Comparison of ENCODE assay signal across 14 cellular contexts in genomic region chr2:241801611-241802420, GRCh38. TPM values are rescaled to one million over a fixed set of nuclear protein-coding genes. Genes with fewer than 3 reads are reported as not detected.
DNase-seq lines count a peak whose midpoint lies in the region; ATAC-seq, FAIRE-seq and TF ChIP-seq lines count a peak whose summit lies in the region.
"Had no signal": no experiment of that assay in that cellular context is flagged by ENCODE, and none has a peak within 500 bp of the region (broad histone marks: within the 10 kb centered on the region; RNA-seq: fewer than 3 reads in every experiment).

No MANE protein-coding gene starts in this region.

- no peaks in the 10 kb centered on the region for H3K36me3 ChIP-seq in K562 (ENCODE audit: control insufficient read depth, insufficient read depth, low read length)
- no peaks in the 10 kb centered on the region for H3K36me3 ChIP-seq in lower lobe of right lung
- H3K36me3 ChIP-seq: tibial nerve had no signal

- H3K4me2 ChIP-seq in K562 (ENCODE audit: insufficient read depth, low read length): peak overlapping the region; percentile 34; the same call in 1 of the 2 replicates

- H3K4me3 Mint-ChIP-seq in osteocyte (ENCODE audit: unreplicated experiment): no peak overlapping the region

- H4K20me1 ChIP-seq in K562 (replicated peaks; ENCODE audit: control insufficient read depth, insufficient read depth, low read length): no peaks in the 10 kb centered on the region

- H3K4me1 Mint-ChIP-seq in osteocyte (ENCODE audit: unreplicated experiment): no peaks in the 10 kb centered on the region
- H3K4me1 Mint-ChIP-seq: activated T-helper 17 cell treated with anti-CD3 and anti-CD28 coated beads, Interleukin-2, amount 50 U/mL, for 72 hours had no signal

- CTCF ChIA-PET in K562 (lab: Yijun Ruan, JAX; ENCODE audit: low intra/inter-chr PET ratio): no interaction called here

- no peak for TF ChIP-seq EP300 in K562 (IDR thresholded peaks at IDR 0.05; ENCODE audit: low read length)

- POLR2A ChIA-PET in K562 (lab: Yijun Ruan, JAX): no interaction called here

- H3K36me3 Mint-ChIP-seq in osteocyte (ENCODE audit: unreplicated experiment): no peaks in the 10 kb centered on the region

- no peak for TF ChIP-seq RAD21 in K562 (CRISPR knock-in tag; conservative IDR thresholded peaks at IDR 0.05 in 1 of 2, IDR thresholded peaks at IDR 0.05 in 1 of 2)

- H3K9me3 Mint-ChIP-seq in osteocyte (ENCODE audit: unreplicated experiment): no peaks in the 10 kb centered on the region
- H3K9me3 Mint-ChIP-seq: activated T-helper 17 cell treated with anti-CD3 and anti-CD28 coated beads, Interleukin-2, amount 50 U/mL, for 72 hours had no signal

- H3K27me3 ChIP-seq in K562 (ENCODE audit: control insufficient read depth in 2 of 2, insufficient read depth in 2 of 2, low read length in 2 of 2) (no peaks in the 10 kb centered on the region), lower lobe of right lung (ENCODE audit: low read depth) (peaks cover 29% of the 10 kb centered on the region)

- no peaks in the 10 kb centered on the region for H3K27me3 Mint-ChIP-seq in osteocyte (ENCODE audit: unreplicated experiment)
- H3K27me3 Mint-ChIP-seq: activated T-helper 17 cell treated with anti-CD3 and anti-CD28 coated beads, Interleukin-2, amount 50 U/mL, for 72 hours had no signal

- H3K9me3 ChIP-seq in K562 (replicated peaks; ENCODE audit: control insufficient read depth, insufficient read depth, low read depth, low read length) (no peaks in the 10 kb centered on the region; the same call in 1 of the 2 replicates), lower lobe of right lung (no peaks in the 10 kb centered on the region)
- H3K9me3 ChIP-seq: tibial nerve had no signal

- H3K27ac ChIP-seq in K562 (ENCODE audit: extremely low read depth, low read depth, low read length) (peak overlapping the region; percentile 75; the same call in 2 of the 3 replicates), lower lobe of right lung (no peak overlapping the region)
- H3K27ac ChIP-seq: tibial nerve had no signal

- TF ChIP-seq POLR2A in K562 (conservative IDR thresholded peaks at IDR 0.05): 0 out of 2 replicates have a peak, but pooled peaks have one; percentile 35

- no peak overlapping the region for H3K27ac Mint-ChIP-seq in osteocyte (ENCODE audit: unreplicated experiment)
- H3K27ac Mint-ChIP-seq: activated T-helper 17 cell treated with anti-CD3 and anti-CD28 coated beads, Interleukin-2, amount 50 U/mL, for 72 hours had no signal

- peaks cover 3% of the 10 kb centered on the region; the same call in 1 of the 3 replicates for H3K79me2 ChIP-seq in K562 (ENCODE audit: control insufficient read depth, insufficient read depth, low read length)

- BruUV-seq in K562 (replicated peaks; lab: Mats Ljungman, UMichigan): no TSS peak

- ATAC-seq in Right ventricle myocardium inferior (no peak), Right ventricle myocardium superior (ENCODE audit: poor library complexity) (no peak), K562 (peak; percentile 94), lower lobe of right lung (no peak), GM18873 (IDR thresholded peaks at IDR 0.05; ENCODE audit: low FRiP score, unreplicated experiment) (no peak)
- ATAC-seq: activated T-helper 17 cell treated with anti-CD3 and anti-CD28 coated beads, Interleukin-2, amount 50 U/mL, for 72 hours had no signal

- intact Hi-C loops in Right ventricle myocardium inferior (cut with DNase I): no loop called here
- intact Hi-C loops in Right ventricle myocardium superior (cut with DNase I): no loop called here
- intact Hi-C loops in K562 (cut with micrococcal nuclease): no loop called here
- intact Hi-C loops in lower lobe of right lung (cut with DNase I): no loop called here

- H3K4me3 ChIP-seq in K562: no peak overlapping the region
- H3K4me3 ChIP-seq in lower lobe of right lung: no peak overlapping the region
- H3K4me3 ChIP-seq: tibial nerve had no signal

- H3K4me1 ChIP-seq in K562 (replicated peaks in 1 of 2; ENCODE audit: control insufficient read depth in 2 of 2, insufficient read depth in 2 of 2, low read length in 2 of 2): peaks cover 16 to 73% of the 10 kb centered on the region in 2 experiments
- H3K4me1 ChIP-seq in lower lobe of right lung: peaks cover 12% of the 10 kb centered on the region

- no peak for TF ChIP-seq CTCF in K562 (IDR thresholded peaks at IDR 0.05 in 2 of 3, conservative IDR thresholded peaks at IDR 0.05 in 1 of 3; ENCODE audit: insufficient read depth in 2 of 3, low read depth in 1 of 3, low read length in 3 of 3)
- TF ChIP-seq CTCF in lower lobe of right lung (IDR thresholded peaks at IDR 0.05): no peak
- no peak for TF ChIP-seq CTCF in osteocyte (IDR thresholded peaks at IDR 0.05)

- WGBS in K562 (ENCODE audit: insufficient coverage, low coverage, missing lambda C conversion rate): 48% methylated on average over 8 of the region's 44 CpGs

- DNase-seq in Right ventricle myocardium inferior (ENCODE audit: missing footprints) (peak; percentile 67), Right ventricle myocardium superior (no peak), K562 (ENCODE audit: extremely low read depth in 1 of 4, low spot score in 3 of 4) (peak; percentile 77 to 86 (median 82)), lower lobe of right lung (peak; percentile 43), urothelium cell line (ENCODE audit: low spot score) (peak; percentile 2), SIG-M5 (lab: John Stamatoyannopoulos, UW) (no peak), osteocyte (ENCODE audit: extremely low spot score, unreplicated experiment) (no peak)
- DNase-seq: activated CD4-positive, CD25-positive, alpha-beta regulatory T cell treated with anti-CD3 and anti-CD28 coated beads, Interleukin-2, amount 50 U/mL, for 72 hours; DMS153; NCI-H1092 treated with DMSO at 0.1 percent for 48 hours; NCI-H2171 treated with DMSO at 0.1 percent for 48 hours had no signal

- no peaks in the 10 kb centered on the region for H3K9me1 ChIP-seq in K562 (ENCODE audit: control insufficient read depth, insufficient read depth, low read length)

- peak overlapping the region; percentile 12 to 76; a peak in 3 of 4 replicates for H3K9ac ChIP-seq in K562 (ENCODE audit: insufficient read depth in 1 of 2, low read depth in 2 of 2, low read length in 2 of 2)

- in situ Hi-C loops in K562 (cut with MboI): no loop called here

- FAIRE-seq in K562 (lab: Jason Lieb, UNC) (peak; percentile 60), urothelium cell line (lab: Jason Lieb, UNC) (no peak)

- peak overlapping the region; percentile 67 for H2AFZ ChIP-seq in K562 (ENCODE audit: low read depth, low read length)

RNA-seq across cellular contexts. Expression of gene NEU4, which starts 7.2 kb away (rescaled TPM):
- total RNA-seq in Right ventricle myocardium inferior (0.30 TPM), Right ventricle myocardium superior (not detected), K562 (2014; rRNA removed) (not detected in 2 replicates), K562 (2014; rRNA removed; fragmentation: Illumina TruSeq; extraction: Trizol) (not detected in 2 replicates), K562 (2015; rRNA removed; fragmentation: Illumina TruSeq; extraction: Trizol) (not detected in 2 replicates), K562 (2021) (0.38 and 0.40 TPM in 2 replicates), lower lobe of right lung (not detected), osteocyte (not detected in 2 replicates)
- 1.3 TPM in 1 of 2 replicates, not detected in the other for total RNA-seq in K562 (2011; cell fraction: chromatin; rRNA removed; ENCODE audit: low replicate concordance)
- total RNA-seq in K562 (2011; cell fraction: nucleolus; rRNA removed): 0.50 and 0.66 TPM in 2 replicates
- 0.29 and 1.1 TPM in 2 replicates for total RNA-seq in K562 (2011; cell fraction: nucleoplasm; rRNA removed)
- polyA plus RNA-seq in K562 (2011; rRNA removed) (0.12 TPM in 1 of 2 replicates, not detected in the other), K562 (2014; fragmentation: Illumina TruSeq; extraction: Trizol) (not detected in 2 replicates), K562 (2014; fragmentation: Nextera tagmentation; extraction: Ambion mirVana) (not detected), K562 (2014; rRNA removed) (0.01 TPM in 1 of 2 replicates, not detected in the other)
- polyA plus RNA-seq in K562 (2011; cell fraction: cytosol; rRNA removed): 0.12 and 0.21 TPM in 2 replicates
- polyA plus RNA-seq in K562 (2011; cell fraction: nucleus; rRNA removed): 0.14 and 0.65 TPM in 2 replicates
- polyA plus RNA-seq in K562 (2012): 0.55 and 1.1 TPM in 2 replicates
- polyA minus RNA-seq in K562 (2011; rRNA and poly(A)+ RNA removed): not detected in 2 replicates
- polyA minus RNA-seq in K562 (2011; cell fraction: cytosol; rRNA and poly(A)+ RNA removed): not detected in 2 replicates
- polyA minus RNA-seq in K562 (2011; cell fraction: nucleus; rRNA and poly(A)+ RNA removed): 0.27 TPM in 1 of 2 replicates, not detected in the other

RNA-seq across cellular contexts. Expression of gene GAL3ST2, which starts 25.2 kb away (rescaled TPM):
- total RNA-seq in Right ventricle myocardium inferior (not detected), Right ventricle myocardium superior (not detected), K562 (2014; rRNA removed) (0.61 TPM in 1 of 2 replicates, not detected in the other), K562 (2014; rRNA removed; fragmentation: Illumina TruSeq; extraction: Trizol) (not detected in 2 replicates), K562 (2015; rRNA removed; fragmentation: Illumina TruSeq; extraction: Trizol) (not detected in 2 replicates), K562 (2021) (0.31 and 0.42 TPM in 2 replicates), lower lobe of right lung (not detected), osteocyte (0.48 TPM in 1 of 2 replicates, not detected in the other)
- 0.51 and 1.8 TPM in 2 replicates for total RNA-seq in K562 (2011; cell fraction: chromatin; rRNA removed; ENCODE audit: low replicate concordance)
- 1.8 and 2.2 TPM in 2 replicates for total RNA-seq in K562 (2011; cell fraction: nucleolus; rRNA removed)
- 1.1 TPM in 1 of 2 replicates, not detected in the other for total RNA-seq in K562 (2011; cell fraction: nucleoplasm; rRNA removed)
- polyA plus RNA-seq in K562 (2011; rRNA removed) (0.08 TPM in 1 of 2 replicates, not detected in the other), K562 (2014; fragmentation: Illumina TruSeq; extraction: Trizol) (not detected in 2 replicates), K562 (2014; fragmentation: Nextera tagmentation; extraction: Ambion mirVana) (not detected), K562 (2014; rRNA removed) (0.38 TPM in 1 of 2 replicates, not detected in the other)
- not detected in 2 replicates for polyA plus RNA-seq in K562 (2011; cell fraction: cytosol; rRNA removed)
- 0.15 and 0.43 TPM in 2 replicates for polyA plus RNA-seq in K562 (2011; cell fraction: nucleus; rRNA removed)
- 0.90 and 1.00 TPM in 2 replicates for polyA plus RNA-seq in K562 (2012)
- not detected in 2 replicates for polyA minus RNA-seq in K562 (2011; rRNA and poly(A)+ RNA removed)
- not detected in 2 replicates for polyA minus RNA-seq in K562 (2011; cell fraction: cytosol; rRNA and poly(A)+ RNA removed)
- polyA minus RNA-seq in K562 (2011; cell fraction: nucleus; rRNA and poly(A)+ RNA removed): 0.33 and 0.67 TPM in 2 replicates

RNA-seq across cellular contexts. Expression of gene PDCD1, which starts 56.9 kb away (rescaled TPM):
- total RNA-seq in Right ventricle myocardium inferior (1.2 TPM), Right ventricle myocardium superior (2.0 TPM), K562 (2014; rRNA removed) (1.3 and 2.0 TPM in 2 replicates), K562 (2014; rRNA removed; fragmentation: Illumina TruSeq; extraction: Trizol) (0.15 TPM in 1 of 2 replicates, not detected in the other), K562 (2015; rRNA removed; fragmentation: Illumina TruSeq; extraction: Trizol) (0.25 and 0.53 TPM in 2 replicates), K562 (2021) (0.87 and 1.0 TPM in 2 replicates), lower lobe of right lung (1.4 TPM), osteocyte (not detected in 2 replicates)
- total RNA-seq in K562 (2011; cell fraction: chromatin; rRNA removed; ENCODE audit: low replicate concordance): 0.88 and 5.3 TPM in 2 replicates
- 7.6 and 13.2 TPM in 2 replicates for total RNA-seq in K562 (2011; cell fraction: nucleolus; rRNA removed)
- total RNA-seq in K562 (2011; cell fraction: nucleoplasm; rRNA removed): 4.0 and 4.3 TPM in 2 replicates
- polyA plus RNA-seq in K562 (2011; rRNA removed) (2.3 and 2.5 TPM in 2 replicates), K562 (2014; fragmentation: Illumina TruSeq; extraction: Trizol) (0.28 and 0.90 TPM in 2 replicates), K562 (2014; fragmentation: Nextera tagmentation; extraction: Ambion mirVana) (not detected), K562 (2014; rRNA removed) (1.1 TPM in 2 replicates)
- polyA plus RNA-seq in K562 (2011; cell fraction: cytosol; rRNA removed): 3.0 and 16.0 TPM in 2 replicates
- polyA plus RNA-seq in K562 (2011; cell fraction: nucleus; rRNA removed): 1.8 and 6.6 TPM in 2 replicates
- 1.0 and 1.2 TPM in 2 replicates for polyA plus RNA-seq in K562 (2012)
- polyA minus RNA-seq in K562 (2011; rRNA and poly(A)+ RNA removed): 0.18 and 0.56 TPM in 2 replicates
- polyA minus RNA-seq in K562 (2011; cell fraction: cytosol; rRNA and poly(A)+ RNA removed): 1.8 and 2.1 TPM in 2 replicates
- 0.56 and 0.94 TPM in 2 replicates for polyA minus RNA-seq in K562 (2011; cell fraction: nucleus; rRNA and poly(A)+ RNA removed)

Comparison
In these comparisons a context has a peak if more than half of its experiments do, and no peak if none do; other contexts are left out.
1. DNase-seq: peak in Right ventricle myocardium inferior (single experiment), K562 (4 of 4), lower lobe of right lung (single experiment) and urothelium cell line (single experiment); none in Right ventricle myocardium superior (single experiment), SIG-M5 (single experiment) and osteocyte (single experiment).